1 cellular context compared by ENCODE assay signal in the genomic region with DNA sequence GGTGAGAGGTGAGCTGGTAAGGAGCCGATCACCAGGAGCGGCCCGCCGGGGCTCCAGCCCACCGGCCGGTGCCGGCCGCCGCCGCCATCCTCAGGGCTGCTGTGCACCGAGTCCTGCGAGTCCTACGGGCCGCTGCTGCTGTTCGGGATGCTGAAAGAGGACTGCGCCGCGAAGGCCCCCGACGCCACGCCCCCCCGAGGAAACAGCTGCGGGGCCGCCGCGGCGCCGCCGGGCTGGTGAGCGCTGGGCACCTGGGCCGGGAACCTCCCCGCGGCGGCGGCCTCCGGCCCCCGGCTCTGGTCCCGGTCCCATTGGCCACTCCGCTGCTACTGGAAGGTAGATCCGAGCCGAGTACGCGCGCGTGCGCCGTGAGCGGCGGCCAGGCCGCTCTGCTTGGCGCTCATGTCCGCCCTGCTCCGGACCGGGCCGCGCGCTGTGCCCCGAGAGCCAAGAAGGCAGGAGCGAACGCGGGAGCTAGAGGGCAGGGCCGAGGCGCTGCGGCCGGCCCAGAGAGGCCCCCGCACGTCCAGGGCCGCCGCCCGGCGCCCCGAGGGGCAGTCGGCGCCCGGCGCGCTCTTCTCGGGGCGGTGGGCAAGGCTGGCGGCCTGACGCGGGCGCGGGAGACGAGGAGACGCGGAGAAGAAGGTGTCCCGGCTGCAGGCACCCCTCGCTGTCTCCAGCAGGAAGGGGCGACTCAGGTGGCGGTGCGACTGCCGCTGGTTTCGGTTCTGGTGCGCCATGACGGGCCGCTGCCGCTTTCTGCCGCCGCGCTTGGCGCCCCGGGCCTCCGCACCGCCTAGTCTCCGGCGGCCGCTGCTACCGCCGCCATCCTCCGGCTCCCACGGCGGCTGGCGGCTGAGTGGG.
TF ChIP-seq lines count a peak whose summit lies in the region.

No MANE protein-coding gene starts in this region.

TF ChIP-seq in K562, 482 proteins besides CTCF, POLR2A, EP300 and RAD21 (continued from another document and continues in another):
- no peak for TF ChIP-seq TRIM25 (IDR thresholded peaks at IDR 0.05; ENCODE audit: borderline replicate concordance)
- TF ChIP-seq YY1 (IDR thresholded peaks at IDR 0.05; ENCODE audit: borderline replicate concordance in 1 of 3, control insufficient read depth in 1 of 3, extremely low read depth in 1 of 3, insufficient read depth in 3 of 3, insufficient read length in 1 of 3, insufficient replicate concordance in 2 of 3, low read depth in 1 of 3, low read length in 2 of 3): peak in 2 of 3 experiments; percentile 39 to 68
- TF ChIP-seq, protein P1, sequence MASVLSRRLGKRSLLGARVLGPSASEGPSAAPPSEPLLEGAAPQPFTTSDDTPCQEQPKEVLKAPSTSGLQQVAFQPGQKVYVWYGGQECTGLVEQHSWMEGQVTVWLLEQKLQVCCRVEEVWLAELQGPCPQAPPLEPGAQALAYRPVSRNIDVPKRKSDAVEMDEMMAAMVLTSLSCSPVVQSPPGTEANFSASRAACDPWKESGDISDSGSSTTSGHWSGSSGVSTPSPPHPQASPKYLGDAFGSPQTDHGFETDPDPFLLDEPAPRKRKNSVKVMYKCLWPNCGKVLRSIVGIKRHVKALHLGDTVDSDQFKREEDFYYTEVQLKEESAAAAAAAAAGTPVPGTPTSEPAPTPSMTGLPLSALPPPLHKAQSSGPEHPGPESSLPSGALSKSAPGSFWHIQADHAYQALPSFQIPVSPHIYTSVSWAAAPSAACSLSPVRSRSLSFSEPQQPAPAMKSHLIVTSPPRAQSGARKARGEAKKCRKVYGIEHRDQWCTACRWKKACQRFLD (CRISPR knock-in tag; IDR thresholded peaks at IDR 0.05): no peak
- TF ChIP-seq SP1 (CRISPR knock-in tag; IDR thresholded peaks at IDR 0.05): no peak; the same call in 1 of the 2 replicates
- peak; percentile 75 for TF ChIP-seq CHD1 (IDR thresholded peaks at IDR 0.05; ENCODE audit: low read length)
- TF ChIP-seq, protein P2, sequence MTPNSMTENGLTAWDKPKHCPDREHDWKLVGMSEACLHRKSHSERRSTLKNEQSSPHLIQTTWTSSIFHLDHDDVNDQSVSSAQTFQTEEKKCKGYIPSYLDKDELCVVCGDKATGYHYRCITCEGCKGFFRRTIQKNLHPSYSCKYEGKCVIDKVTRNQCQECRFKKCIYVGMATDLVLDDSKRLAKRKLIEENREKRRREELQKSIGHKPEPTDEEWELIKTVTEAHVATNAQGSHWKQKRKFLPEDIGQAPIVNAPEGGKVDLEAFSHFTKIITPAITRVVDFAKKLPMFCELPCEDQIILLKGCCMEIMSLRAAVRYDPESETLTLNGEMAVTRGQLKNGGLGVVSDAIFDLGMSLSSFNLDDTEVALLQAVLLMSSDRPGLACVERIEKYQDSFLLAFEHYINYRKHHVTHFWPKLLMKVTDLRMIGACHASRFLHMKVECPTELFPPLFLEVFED (CRISPR knock-in tag; conservative IDR thresholded peaks at IDR 0.05): no peak
- TF ChIP-seq ZNF431 (CRISPR knock-in tag; IDR thresholded peaks at IDR 0.05): no peak
- TF ChIP-seq RB1 (IDR thresholded peaks at IDR 0.05; ENCODE audit: low read depth): 0 out of 2 replicates have a peak, but pooled peaks have one; percentile 46
- TF ChIP-seq, protein P3, sequence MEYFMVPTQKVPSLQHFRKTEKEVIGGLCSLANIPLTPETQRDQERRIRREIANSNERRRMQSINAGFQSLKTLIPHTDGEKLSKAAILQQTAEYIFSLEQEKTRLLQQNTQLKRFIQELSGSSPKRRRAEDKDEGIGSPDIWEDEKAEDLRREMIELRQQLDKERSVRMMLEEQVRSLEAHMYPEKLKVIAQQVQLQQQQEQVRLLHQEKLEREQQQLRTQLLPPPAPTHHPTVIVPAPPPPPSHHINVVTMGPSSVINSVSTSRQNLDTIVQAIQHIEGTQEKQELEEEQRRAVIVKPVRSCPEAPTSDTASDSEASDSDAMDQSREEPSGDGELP (CRISPR knock-in tag; IDR thresholded peaks at IDR 0.05; ENCODE audit: borderline replicate concordance): peak; percentile 62
- TF ChIP-seq TEAD1 (CRISPR knock-in tag; IDR thresholded peaks at IDR 0.05): no peak
- peak; percentile 66; the same call in 1 of the 2 replicates for TF ChIP-seq ARID4B (CRISPR knock-in tag; IDR thresholded peaks at IDR 0.05)
- TF ChIP-seq ETS1 (conservative IDR thresholded peaks at IDR 0.05; ENCODE audit: control insufficient read depth, low read depth, low read length): peak; percentile 56; the same call in 1 of the 2 replicates
- TF ChIP-seq HNRNPLL (IDR thresholded peaks at IDR 0.05; ENCODE audit: low read depth, low read length, poor library complexity, severe bottlenecking): peak; percentile 83
- peak; percentile 62 for TF ChIP-seq CXXC5 (CRISPR knock-in tag; IDR thresholded peaks at IDR 0.05)
- TF ChIP-seq NR3C1 (CRISPR knock-in tag; IDR thresholded peaks at IDR 0.05): 0 out of 2 replicates have a peak, but pooled peaks have one; percentile 27
- TF ChIP-seq RBFOX2 (IDR thresholded peaks at IDR 0.05; ENCODE audit: low read depth, low read length): peak; percentile 77
- peak; percentile 87 for TF ChIP-seq SMAD4 (CRISPR knock-in tag; conservative IDR thresholded peaks at IDR 0.05)
- TF ChIP-seq, protein P4, sequence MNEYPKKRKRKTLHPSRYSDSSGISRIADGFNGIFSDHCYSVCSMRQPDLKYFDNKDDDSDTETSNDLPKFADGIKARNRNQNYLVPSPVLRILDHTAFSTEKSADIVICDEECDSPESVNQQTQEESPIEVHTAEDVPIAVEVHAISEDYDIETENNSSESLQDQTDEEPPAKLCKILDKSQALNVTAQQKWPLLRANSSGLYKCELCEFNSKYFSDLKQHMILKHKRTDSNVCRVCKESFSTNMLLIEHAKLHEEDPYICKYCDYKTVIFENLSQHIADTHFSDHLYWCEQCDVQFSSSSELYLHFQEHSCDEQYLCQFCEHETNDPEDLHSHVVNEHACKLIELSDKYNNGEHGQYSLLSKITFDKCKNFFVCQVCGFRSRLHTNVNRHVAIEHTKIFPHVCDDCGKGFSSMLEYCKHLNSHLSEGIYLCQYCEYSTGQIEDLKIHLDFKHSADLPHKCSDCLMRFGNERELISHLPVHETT (CRISPR knock-in tag; conservative IDR thresholded peaks at IDR 0.05 in 1 of 2, IDR thresholded peaks at IDR 0.05 in 1 of 2): peak in 1 of 2 experiments; percentile 97; a peak in 2 of 4 replicates
- TF ChIP-seq CTBP1 (IDR thresholded peaks at IDR 0.05; ENCODE audit: borderline replicate concordance): peak; percentile 79
- TF ChIP-seq PRPF4 (IDR thresholded peaks at IDR 0.05; ENCODE audit: insufficient read depth, low read depth, low read length, poor library complexity, severe bottlenecking): no peak
- TF ChIP-seq KDM5B (IDR thresholded peaks at IDR 0.05; ENCODE audit: insufficient replicate concordance, low read depth, low read length): peak; percentile 46
- no peak for TF ChIP-seq CHAMP1 (IDR thresholded peaks at IDR 0.05)
- TF ChIP-seq FOXP1 (CRISPR knock-in tag; IDR thresholded peaks at IDR 0.05): peak; percentile 78; the same call in 1 of the 2 replicates
- TF ChIP-seq CAMTA2 (CRISPR knock-in tag; conservative IDR thresholded peaks at IDR 0.05): no peak
- TF ChIP-seq RBBP5 (IDR thresholded peaks at IDR 0.05; ENCODE audit: borderline replicate concordance, insufficient read depth, low read length, poor library complexity, severe bottlenecking): peak; percentile 77
- TF ChIP-seq ZBTB11 (CRISPR knock-in tag; IDR thresholded peaks at IDR 0.05): peak in 1 of 3 experiments; percentile 34; a peak in 1 of 6 replicates
- 0 out of 2 replicates have a peak, but pooled peaks have one; percentile 20 for TF ChIP-seq NFIC (IDR thresholded peaks at IDR 0.05)
- no peak for TF ChIP-seq ZNF584 (CRISPR knock-in tag; IDR thresholded peaks at IDR 0.05; ENCODE audit: low read depth)
- TF ChIP-seq ZNF263 (CRISPR knock-in tag; IDR thresholded peaks at IDR 0.05; ENCODE audit: borderline replicate concordance): peak; percentile 86
- 0 out of 2 replicates have a peak, but pooled peaks have one; percentile 20 for TF ChIP-seq MTA3 (IDR thresholded peaks at IDR 0.05; ENCODE audit: borderline replicate concordance)
- peak in 1 of 2 experiments; percentile 67; a peak in 3 of 4 replicates for TF ChIP-seq MAZ (CRISPR knock-in tag; conservative IDR thresholded peaks at IDR 0.05 in 1 of 2, IDR thresholded peaks at IDR 0.05 in 1 of 2)
- 0 out of 2 replicates have a peak, but pooled peaks have one; percentile 16 for TF ChIP-seq SUPT5H (IDR thresholded peaks at IDR 0.05)
- TF ChIP-seq TRIM28 (IDR thresholded peaks at IDR 0.05): no peak
- peak; percentile 26; the same call in 1 of the 2 replicates for TF ChIP-seq NCOR1 (IDR thresholded peaks at IDR 0.05)
